In the genomic region with DNA sequence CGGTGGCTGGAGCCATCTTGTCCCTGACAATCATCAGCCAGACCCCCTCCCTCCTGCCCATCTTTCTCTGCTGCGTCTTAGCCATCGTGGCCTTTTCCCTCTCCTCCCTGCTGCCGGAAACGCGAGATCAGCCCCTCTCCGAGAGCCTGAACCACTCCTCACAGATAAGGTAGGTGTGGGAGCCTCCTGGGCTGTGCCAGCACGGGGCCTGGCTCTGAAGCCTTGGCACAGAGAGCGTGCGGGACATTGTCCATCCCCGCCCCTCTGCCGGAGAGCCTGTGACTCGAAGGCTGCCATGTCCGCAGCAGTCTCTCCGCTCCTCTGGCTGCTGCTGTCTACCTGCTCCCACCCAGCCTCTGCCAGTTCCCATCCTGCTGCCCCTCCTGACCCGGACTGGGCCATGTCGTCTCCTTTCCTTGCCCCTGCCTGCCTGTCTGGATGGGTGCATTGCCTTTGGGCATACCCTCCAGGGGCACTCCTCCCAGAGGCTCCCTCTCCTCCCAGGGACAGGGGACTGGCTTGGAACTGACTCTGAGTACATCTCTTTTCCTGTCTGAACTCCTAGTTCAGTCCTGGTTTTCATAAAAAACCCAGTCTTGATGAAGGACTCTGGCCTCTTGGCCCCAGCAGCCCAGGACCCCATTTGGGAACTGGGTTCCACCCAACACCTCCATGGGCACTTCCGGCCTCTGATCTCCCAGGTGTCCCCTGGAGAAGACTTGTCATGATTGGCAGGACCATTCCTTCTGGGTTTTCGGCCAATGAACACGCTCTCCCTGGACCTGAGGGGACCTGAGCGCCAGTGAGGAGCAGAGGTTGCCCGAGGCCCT, we compare ENCODE assay signal across 28 cellular contexts. TPM values are rescaled to one million over a fixed set of nuclear protein-coding genes. Genes with fewer than 3 reads are reported as not detected.
"Had no signal": no experiment of that assay in that cellular context is flagged by ENCODE, and none has a peak within 500 bp of the region (broad histone marks: within the 10 kb centered on the region; RNA-seq: fewer than 3 reads in every experiment).

No MANE protein-coding gene starts in this region.

- ATAC-seq: left colon; left lung; lower lobe of right lung; naive thymus-derived CD8-positive, alpha-beta T cell; right lobe of liver; stimulated activated effector memory CD8-positive, alpha-beta T cell treated with anti-CD3 and anti-CD28 coated beads, Interleukin-12 subunit alpha, Interleukin-12 subunit beta, amount 100 ng/mL, for 72 hours; upper lobe of right lung had no signal

- H3K4me1 Mint-ChIP-seq: immature natural killer cell; naive thymus-derived CD8-positive, alpha-beta T cell; nephron; stimulated activated effector memory CD8-positive, alpha-beta T cell treated with anti-CD3 and anti-CD28 coated beads, Interleukin-12 subunit alpha, Interleukin-12 subunit beta, amount 100 ng/mL, for 72 hours had no signal

- DNase-seq: hippocampal formation; immature natural killer cell; kidney; left colon; left lung; lower lobe of right lung; mammary epithelial cell; mesenchymal stem cell; naive thymus-derived CD8-positive, alpha-beta T cell; occipital lobe; ovary; right lobe of liver; spleen; stimulated activated CD4-positive, alpha-beta T cell treated with anti-CD3 and anti-CD28 coated beads, Interleukin-4, amount 100 ng/mL, for 24 hours; stimulated activated naive CD4-positive, alpha-beta T cell; tibial artery; trophoblast cell; upper lobe of right lung; uterus had no signal

- H3K27ac Mint-ChIP-seq: immature natural killer cell; naive thymus-derived CD8-positive, alpha-beta T cell; nephron; progenitor cell of endocrine pancreas; stimulated activated effector memory CD8-positive, alpha-beta T cell treated with anti-CD3 and anti-CD28 coated beads, Interleukin-12 subunit alpha, Interleukin-12 subunit beta, amount 100 ng/mL, for 72 hours; stimulated activated naive CD8-positive, alpha-beta T cell treated with anti-CD3 and anti-CD28 coated beads, Interleukin-15, Interleukin-2, amounts not matched to agents 100 ng/mL and 50 ng/mL, for 24 hours had no signal

- H3K4me3 Mint-ChIP-seq: immature natural killer cell; naive thymus-derived CD8-positive, alpha-beta T cell; nephron; stimulated activated effector memory CD8-positive, alpha-beta T cell treated with anti-CD3 and anti-CD28 coated beads, Interleukin-12 subunit alpha, Interleukin-12 subunit beta, amount 100 ng/mL, for 72 hours; stimulated activated naive CD8-positive, alpha-beta T cell treated with anti-CD3 and anti-CD28 coated beads, Interleukin-15, Interleukin-2, amounts not matched to agents 100 ng/mL and 50 ng/mL, for 24 hours had no signal

- H3K27ac ChIP-seq: left lung, lower lobe of right lung, ovary, right atrium auricular region, right lobe of liver, skin epidermis, spleen, suprapubic skin, thoracic aorta, tibial artery, upper lobe of right lung, uterus had no signal

- H3K36me3 Mint-ChIP-seq: immature natural killer cell; stimulated activated effector memory CD8-positive, alpha-beta T cell treated with anti-CD3 and anti-CD28 coated beads, Interleukin-12 subunit alpha, Interleukin-12 subunit beta, amount 100 ng/mL, for 72 hours had no signal

- H3K4me3 ChIP-seq: left lung, lower lobe of right lung, ovary, right atrium auricular region, right lobe of liver, skin epidermis, spleen, suprapubic skin, thoracic aorta, tibial artery, upper lobe of right lung, uterus had no signal

- H3K4me1 ChIP-seq: left lung, lower lobe of right lung, right atrium auricular region, right lobe of liver, suprapubic skin, tibial artery, upper lobe of right lung, uterus had no signal

- H3K9me3 ChIP-seq: lower lobe of right lung, ovary, right atrium auricular region, right lobe of liver, suprapubic skin, thoracic aorta, tibial artery, upper lobe of right lung, uterus had no signal

- H3K27me3 ChIP-seq: left lung, ovary, right atrium auricular region, right lobe of liver, suprapubic skin, tibial artery, upper lobe of right lung, uterus had no signal

- H3K36me3 ChIP-seq: left lung, lower lobe of right lung, ovary, right atrium auricular region, right lobe of liver, spleen, suprapubic skin, thoracic aorta, tibial artery, upper lobe of right lung, uterus had no signal

- H3K9me3 Mint-ChIP-seq: immature natural killer cell; nephron; stimulated activated effector memory CD8-positive, alpha-beta T cell treated with anti-CD3 and anti-CD28 coated beads, Interleukin-12 subunit alpha, Interleukin-12 subunit beta, amount 100 ng/mL, for 72 hours; stimulated activated naive CD8-positive, alpha-beta T cell treated with anti-CD3 and anti-CD28 coated beads, Interleukin-15, Interleukin-2, amounts not matched to agents 100 ng/mL and 50 ng/mL, for 24 hours had no signal

- H3K27me3 Mint-ChIP-seq: stimulated activated naive CD8-positive, alpha-beta T cell treated with anti-CD3 and anti-CD28 coated beads, Interleukin-15, Interleukin-2, amounts not matched to agents 100 ng/mL and 50 ng/mL, for 24 hours had no signal

RNA-seq across cellular contexts. Expression of a gene that starts 34.5 kb away (rescaled TPM):
- total RNA-seq: left colon, lower lobe of right lung, right atrium auricular region, subcutaneous adipose tissue had no signal

RNA-seq across cellular contexts. Expression of a gene that starts 51.0 kb away (rescaled TPM):
- total RNA-seq: right atrium auricular region had no signal
